Comparison of ENCODE assay signal across 23 cellular contexts in genomic region chr19:40271706-40272105, GRCh38. TPM values are rescaled to one million over a fixed set of nuclear protein-coding genes. Genes with fewer than 3 reads are reported as not detected.
DNase-seq lines count a peak whose midpoint lies in the region; ATAC-seq and TF ChIP-seq lines count a peak whose summit lies in the region.
"Had no signal": no experiment of that assay in that cellular context is flagged by ENCODE, and none has a peak within 500 bp of the region (broad histone marks: within the 10 kb centered on the region; RNA-seq: fewer than 3 reads in every experiment).

No MANE protein-coding gene starts in this region.

- H3K27ac ChIP-seq in A673 (ENCODE audit: low read depth, low read length, poor library complexity, severe bottlenecking) (peak overlapping the region; percentile 35), SK-N-MC (peak overlapping the region; percentile 42; the same call in 1 of the 2 replicates), endodermal cell (ENCODE audit: low read depth, low read length) (no peak overlapping the region)
- peak overlapping the region; percentile 48 for H3K27ac ChIP-seq in CD8-positive, alpha-beta memory T cell (ENCODE audit: low read depth, low read length)
- H3K27ac ChIP-seq: GM23248, HL-60 had no signal

- POLR2A ChIA-PET in A673 (lab: Charles Lee; ENCODE audit: low non-redundant PET): no interaction called here
- POLR2A ChIA-PET in CD8-positive, alpha-beta memory T cell (lab: Charles Lee): no interaction called here

- no peak overlapping the region for H3K9ac ChIP-seq in SK-N-MC (ENCODE audit: insufficient read length)
- no peak overlapping the region for H3K9ac ChIP-seq in endodermal cell (ENCODE audit: extremely low read depth, low read length, poor library complexity, severe bottlenecking)
- H3K9ac ChIP-seq: GM23248 had no signal

- H3K27me3 ChIP-seq in A673 (replicated peaks; ENCODE audit: insufficient read depth, low read depth, low read length, poor library complexity) (no peaks in the 10 kb centered on the region), endodermal cell (ENCODE audit: control insufficient read depth, insufficient read depth, low read length, poor library complexity, severe bottlenecking) (no peaks in the 10 kb centered on the region)
- H3K27me3 ChIP-seq in CD8-positive, alpha-beta memory T cell (ENCODE audit: insufficient read depth, low read length, poor library complexity, severe bottlenecking): no peaks in the 10 kb centered on the region

- peaks cover 51 to 78% (median 54%) of the 10 kb centered on the region in 3 donors for H3K4me1 Mint-ChIP-seq in CD8-positive, alpha-beta memory T cell
- H3K4me1 Mint-ChIP-seq in endodermal cell (peaks cover 27% of the 10 kb centered on the region), nephron progenitor cell (peaks cover 39% of the 10 kb centered on the region)

- H3K4me3 Mint-ChIP-seq in CD8-positive, alpha-beta memory T cell: no peak overlapping the region
- H3K4me3 Mint-ChIP-seq in endodermal cell (no peak overlapping the region), nephron progenitor cell (no peak overlapping the region)
- H3K4me3 Mint-ChIP-seq: CD14-positive monocyte had no signal

- H3K27me3 Mint-ChIP-seq in CD8-positive, alpha-beta memory T cell: no peaks in the 10 kb centered on the region
- H3K27me3 Mint-ChIP-seq in endodermal cell (ENCODE audit: insufficient read depth) (no peaks in the 10 kb centered on the region), nephron progenitor cell (ENCODE audit: low read depth, poor library complexity) (no peaks in the 10 kb centered on the region)
- H3K27me3 Mint-ChIP-seq: IgD-negative memory B cell had no signal

- CTCF ChIA-PET in A673 (lab: Charles Lee): interaction anchor here (0.6 kb wide), 1 partner anchor 33 kb away, joined by 5 read pairs; no protein-coding TSS in a partner anchor
- CTCF ChIA-PET in CD8-positive, alpha-beta memory T cell (lab: Charles Lee): interaction anchor here (1.3 kb wide), 1 partner anchor 13 kb away, joined by 3 read pairs; no protein-coding TSS in a partner anchor

- intact Hi-C loops in A673 (cut with micrococcal nuclease; ENCODE audit: unreplicated experiment): no loop called here

- peaks cover 0 to 49% (median 5%) of the 10 kb centered on the region in 3 donors for H3K36me3 Mint-ChIP-seq in CD8-positive, alpha-beta memory T cell
- H3K36me3 Mint-ChIP-seq in endodermal cell (ENCODE audit: low read depth) (peaks cover 17% of the 10 kb centered on the region), nephron progenitor cell (ENCODE audit: low read depth) (peaks cover 9% of the 10 kb centered on the region)

- TF ChIP-seq CTCF in A673 (conservative IDR thresholded peaks at IDR 0.05; ENCODE audit: low read depth, low read length): no peak
- TF ChIP-seq CTCF in endodermal cell (conservative IDR thresholded peaks at IDR 0.05): no peak
- no peak for TF ChIP-seq CTCF in nephron progenitor cell (IDR thresholded peaks at IDR 0.05)

- H3K4me3 ChIP-seq in A673 (ENCODE audit: low read depth, low read length, poor library complexity, severe bottlenecking): no peak overlapping the region
- H3K4me3 ChIP-seq in CD8-positive, alpha-beta memory T cell (ENCODE audit: low read length): no peak overlapping the region
- H3K4me3 ChIP-seq in SK-N-MC: no peak overlapping the region
- H3K4me3 ChIP-seq in endodermal cell (ENCODE audit: low read length): no peak overlapping the region
- H3K4me3 ChIP-seq: GM23248, HAP-1 had no signal

- BruUV-seq in A673 (replicated peaks; lab: Mats Ljungman, UMichigan): no TSS peak

- ATAC-seq in HG03108 (IDR thresholded peaks at IDR 0.05; ENCODE audit: unreplicated experiment): no peak
- ATAC-seq in GM19395 (IDR thresholded peaks at IDR 0.05; ENCODE audit: unreplicated experiment): no peak
- ATAC-seq: SK-N-SH treated with all-trans-retinoic acid at 6 μM for 48 hours had no signal

- no peak for DNase-seq in A673 (ENCODE audit: low spot score)
- no peak for DNase-seq in CD8-positive, alpha-beta memory T cell
- DNase-seq in SK-N-MC (ENCODE audit: low read depth, low spot score): no peak
- no peak for DNase-seq in endodermal cell
- no peak for DNase-seq in epidermal melanocyte (ENCODE audit: insufficient read length, low spot score)
- DNase-seq in nephron progenitor cell: no peak
- DNase-seq: GM23248, Karpas-422, NCI-H1092 treated with DMSO at 0.1 percent for 48 hours, NCI-H1436, NCI-H187, NCI-H2081 treated with DMSO at 0.1 percent for 48 hours, NCI-H2171, NCI-H226, NCI-H510A had no signal

- H3K27ac Mint-ChIP-seq in CD8-positive, alpha-beta memory T cell: peak overlapping the region in 1 of 8 donors; percentile 92
- peak overlapping the region; percentile 64 for H3K27ac Mint-ChIP-seq in endodermal cell
- no peak overlapping the region for H3K27ac Mint-ChIP-seq in nephron progenitor cell

- H3K36me3 ChIP-seq in A673 (ENCODE audit: insufficient read depth, low read length, poor library complexity, severe bottlenecking): no peaks in the 10 kb centered on the region
- peaks cover 5% of the 10 kb centered on the region for H3K36me3 ChIP-seq in CD8-positive, alpha-beta memory T cell (ENCODE audit: insufficient read depth, low read length)
- 0 out of 2 replicates have a peak, but pooled peaks cover 6% of the 10 kb centered on the region for H3K36me3 ChIP-seq in SK-N-MC (ENCODE audit: insufficient read depth, low read length)
- peaks cover 34% of the 10 kb centered on the region for H3K36me3 ChIP-seq in endodermal cell (ENCODE audit: control insufficient read depth, insufficient read depth, low read length)

- 91 to 100% methylated on average over 2 to 4 of the region's 4 CpGs for WGBS in endodermal cell (ENCODE audit: insufficient coverage in 1 of 2, insufficient read length in 1 of 2), 2 experiments

- no peaks in the 10 kb centered on the region for H3K4me1 ChIP-seq in A673 (ENCODE audit: insufficient read depth, low read length, poor library complexity, severe bottlenecking)
- peaks cover 30% of the 10 kb centered on the region for H3K4me1 ChIP-seq in CD8-positive, alpha-beta memory T cell (ENCODE audit: insufficient read depth, low read length)
- H3K4me1 ChIP-seq in endodermal cell (ENCODE audit: control insufficient read depth, insufficient read depth, low read length): no peaks in the 10 kb centered on the region
- H3K4me1 ChIP-seq: HAP-1 had no signal

- H3K9me3 ChIP-seq in A673 (ENCODE audit: low read depth, low read length, poor library complexity, severe bottlenecking) (no peaks in the 10 kb centered on the region), SK-N-MC (ENCODE audit: low read depth, low read length) (no peaks in the 10 kb centered on the region), endodermal cell (ENCODE audit: control insufficient read depth, low read length) (no peaks in the 10 kb centered on the region)
- H3K9me3 ChIP-seq in CD8-positive, alpha-beta memory T cell (ENCODE audit: low read length): no peaks in the 10 kb centered on the region
- H3K9me3 ChIP-seq: HAP-1 had no signal

- no peaks in the 10 kb centered on the region for H3K9me3 Mint-ChIP-seq in CD8-positive, alpha-beta memory T cell
- H3K9me3 Mint-ChIP-seq in endodermal cell (no peaks in the 10 kb centered on the region), nephron progenitor cell (no peaks in the 10 kb centered on the region)
- H3K9me3 Mint-ChIP-seq: CD14-positive monocyte, IgD-negative memory B cell had no signal

RNA-seq across cellular contexts. Expression of gene AKT2, which starts 13.4 kb away (rescaled TPM):
- total RNA-seq in A673 (2021) (146 and 151 TPM in 2 replicates), endodermal cell (100 to 1,000 TPM; 190 to 208 TPM)
- total RNA-seq in CD8-positive, alpha-beta memory T cell: 100 to 1,000 TPM; 124 to 132 TPM
- 27.0 TPM for polyA plus RNA-seq in CD8-positive, alpha-beta memory T cell
- 107 TPM for polyA plus RNA-seq in endodermal cell (2013, experiment 1 of 2)
- 99.8 TPM for polyA plus RNA-seq in endodermal cell (2013, experiment 2 of 2)

RNA-seq across cellular contexts. Expression of gene CCNP, which starts 45.2 kb away (rescaled TPM):
- total RNA-seq in A673 (2021) (0.45 TPM in 1 of 2 replicates, not detected in the other), endodermal cell (1 to 10 TPM in 1 of 2 donors, under 1 TPM in 1; 0.73 to 1.4 TPM)
- under 1 TPM in 1 of 2 experiments, not detected in 1; 0.11 TPM for total RNA-seq in CD8-positive, alpha-beta memory T cell
- not detected for polyA plus RNA-seq in CD8-positive, alpha-beta memory T cell
- 0.21 TPM for polyA plus RNA-seq in endodermal cell (2013, experiment 1 of 2)
- 0.41 TPM for polyA plus RNA-seq in endodermal cell (2013, experiment 2 of 2)
- total RNA-seq: Daoy, GM23248 had no signal
- polyA plus RNA-seq: CD14-positive monocyte, IgD-negative memory B cell had no signal

RNA-seq across cellular contexts. Expression of gene TTC9B, which starts 53.5 kb away (rescaled TPM):
- total RNA-seq in A673 (2021): not detected in 2 replicates
- not detected for total RNA-seq in CD8-positive, alpha-beta memory T cell
- polyA plus RNA-seq in CD8-positive, alpha-beta memory T cell: not detected
- not detected for total RNA-seq in endodermal cell
- 1.3 TPM for polyA plus RNA-seq in endodermal cell (2013, experiment 1 of 2)
- polyA plus RNA-seq in endodermal cell (2013, experiment 2 of 2): 0.91 TPM
- total RNA-seq: Daoy, GM23248 had no signal
- polyA plus RNA-seq: CD14-positive monocyte, GM23248, IgD-negative memory B cell had no signal
